Comparison of ENCODE assay signal across 8 cellular contexts in genomic region chr14:95318399-95318834, GRCh38. TPM values are rescaled to one million over a fixed set of nuclear protein-coding genes. Genes with fewer than 3 reads are reported as not detected.
DNase-seq lines count a peak whose midpoint lies in the region; ATAC-seq and TF ChIP-seq lines count a peak whose summit lies in the region.

No MANE protein-coding gene starts in this region.

- H3K27ac ChIP-seq in ACC112 (ENCODE audit: low read depth, low read length) (no peak overlapping the region), Karpas-422 (ENCODE audit: low read length) (peak overlapping the region; percentile 86), coronary artery (peak overlapping the region in 1 of 2 donors; percentile 72), neural progenitor cell (no peak overlapping the region)

- H3K27me3 Mint-ChIP-seq in neural progenitor cell (ENCODE audit: insufficient read depth, low read depth): peaks cover 3% of the 10 kb centered on the region

- no peaks in the 10 kb centered on the region for H3K36me3 Mint-ChIP-seq in neural progenitor cell

- H3K9me3 ChIP-seq in Karpas-422 (ENCODE audit: low read length) (no peaks in the 10 kb centered on the region), neural progenitor cell (ENCODE audit: low read depth) (no peaks in the 10 kb centered on the region)

- no peaks in the 10 kb centered on the region for H3K36me3 ChIP-seq in ACC112 (ENCODE audit: insufficient read depth, low read length)
- H3K36me3 ChIP-seq in Karpas-422 (ENCODE audit: insufficient read depth, low read length): no peaks in the 10 kb centered on the region
- no peaks in the 10 kb centered on the region for H3K36me3 ChIP-seq in neural progenitor cell

- peak overlapping the region; percentile 88 for H3K4me3 Mint-ChIP-seq in neural progenitor cell

- peaks cover 28% of the 10 kb centered on the region for H3K4me1 ChIP-seq in ACC112 (ENCODE audit: control insufficient read depth, insufficient read depth, low read length, unreplicated experiment)
- H3K4me1 ChIP-seq in Karpas-422 (ENCODE audit: low read length): peaks cover 88% of the 10 kb centered on the region
- peaks cover 20% of the 10 kb centered on the region for H3K4me1 ChIP-seq in neural progenitor cell

- H3F3A ChIP-seq in neural progenitor cell (ENCODE audit: low read depth): peaks cover 18% of the 10 kb centered on the region

- H3K9ac ChIP-seq in Karpas-422 (ENCODE audit: low read length) (peak overlapping the region; percentile 86), neural progenitor cell (no peak overlapping the region)

- H3K4me2 ChIP-seq in Karpas-422 (ENCODE audit: low read depth, low read length, poor library complexity, severe bottlenecking) (peak overlapping the region; percentile 71), neural progenitor cell (peak overlapping the region; percentile 81)

- H3K4me3 ChIP-seq in ACC112 (ENCODE audit: low read depth, low read length) (peak overlapping the region; percentile 92), Karpas-422 (ENCODE audit: low read length) (peak overlapping the region; percentile 77), coronary artery (peak overlapping the region; percentile 78), neural progenitor cell (no peak overlapping the region)

- peaks cover 43% of the 10 kb centered on the region for H3K4me1 Mint-ChIP-seq in neural progenitor cell

- H3K27me3 ChIP-seq in ACC112 (ENCODE audit: insufficient read depth, low read length) (no peaks in the 10 kb centered on the region), Karpas-422 (ENCODE audit: low read length) (no peaks in the 10 kb centered on the region), neural progenitor cell (peaks cover 21% of the 10 kb centered on the region)

- no peaks in the 10 kb centered on the region for H3K9me3 Mint-ChIP-seq in neural progenitor cell

- H2AFZ ChIP-seq in ACC112 (ENCODE audit: low read length, unreplicated experiment) (no peak overlapping the region), Karpas-422 (ENCODE audit: low read length) (no peak overlapping the region), neural progenitor cell (replicated peaks) (no peak overlapping the region)

- no peak for TF ChIP-seq CTCF in coronary artery (IDR thresholded peaks at IDR 0.05)
- TF ChIP-seq CTCF in neural progenitor cell (IDR thresholded peaks at IDR 0.05): no peak

- no peak for DNase-seq in Karpas-422
- no peak for DNase-seq in coronary artery (ENCODE audit: low spot score)
- no peak for DNase-seq in neural progenitor cell (ENCODE audit: low spot score)
- DNase-seq in SKM-1 treated with dmso at 0.1 percent for 144 hours (lab: John Stamatoyannopoulos, UW; ENCODE audit: unreplicated experiment): no peak
- no peak for DNase-seq in DMS114 treated with DMSO at 0.1 percent for 48 hours (lab: John Stamatoyannopoulos, UW; ENCODE audit: unreplicated experiment)
- no peak for DNase-seq in SK-N-DZ (ENCODE audit: low spot score)

- H3K79me2 ChIP-seq in ACC112 (ENCODE audit: control insufficient read depth, insufficient read depth, low read length, unreplicated experiment): no peaks in the 10 kb centered on the region
- peaks cover 48% of the 10 kb centered on the region for H3K79me2 ChIP-seq in Karpas-422 (ENCODE audit: low read length)
- H3K79me2 ChIP-seq in neural progenitor cell (ENCODE audit: low read depth): no peaks in the 10 kb centered on the region

- no peak overlapping the region for H3K27ac Mint-ChIP-seq in neural progenitor cell

- H3K9me2 ChIP-seq in Karpas-422 (replicated peaks; ENCODE audit: insufficient read depth, low read length): no peaks in the 10 kb centered on the region

- ATAC-seq in GM19035 (IDR thresholded peaks at IDR 0.05; ENCODE audit: unreplicated experiment): no peak

- H4K20me1 ChIP-seq in Karpas-422 (ENCODE audit: insufficient read depth, low read depth, low read length) (peaks cover 4% of the 10 kb centered on the region; the same call in 1 of the 2 replicates), neural progenitor cell (ENCODE audit: low read depth) (peaks cover 21% of the 10 kb centered on the region)

RNA-seq across cellular contexts. Expression of gene CLMN, which starts 1.3 kb away (rescaled TPM):
- total RNA-seq in Karpas-422 (2014; rRNA removed; shearing (Covaris generic); ENCODE audit: low replicate concordance): 40.1 and 56.1 TPM in 2 replicates
- 6.3 and 6.7 TPM in 2 replicates for total RNA-seq in neural progenitor cell (ENCODE audit: low replicate concordance)
- 3.1 and 3.4 TPM in 2 replicates for polyA plus RNA-seq in SK-N-DZ (2014; cell fraction: cytosol; rRNA removed)
- 5.3 and 12.1 TPM in 2 replicates for polyA plus RNA-seq in SK-N-DZ (2014; cell fraction: nucleus; rRNA removed)
